Comparison of ENCODE assay signal across 1 cellular context in the genomic region with DNA sequence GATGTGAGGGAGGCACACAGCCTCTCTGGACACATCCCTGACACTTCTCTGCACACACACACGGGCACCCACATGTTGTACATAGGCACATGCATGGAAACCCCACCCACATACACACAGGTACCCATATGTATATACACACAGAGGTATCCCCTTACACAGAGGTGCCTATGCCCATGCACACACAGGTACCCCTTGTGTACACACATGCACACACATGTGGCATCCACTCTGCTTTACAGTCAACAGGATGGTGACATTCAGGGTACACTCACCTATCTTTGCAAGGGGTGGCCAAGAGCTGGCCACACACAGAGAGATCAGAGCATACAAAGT.
TF ChIP-seq lines count a peak whose summit lies in the region.

No MANE protein-coding gene starts in this region.

TF ChIP-seq in GM23338, 12 proteins besides CTCF, POLR2A, EP300 and RAD21 (continued from another document):
- TF ChIP-seq, protein P1, sequence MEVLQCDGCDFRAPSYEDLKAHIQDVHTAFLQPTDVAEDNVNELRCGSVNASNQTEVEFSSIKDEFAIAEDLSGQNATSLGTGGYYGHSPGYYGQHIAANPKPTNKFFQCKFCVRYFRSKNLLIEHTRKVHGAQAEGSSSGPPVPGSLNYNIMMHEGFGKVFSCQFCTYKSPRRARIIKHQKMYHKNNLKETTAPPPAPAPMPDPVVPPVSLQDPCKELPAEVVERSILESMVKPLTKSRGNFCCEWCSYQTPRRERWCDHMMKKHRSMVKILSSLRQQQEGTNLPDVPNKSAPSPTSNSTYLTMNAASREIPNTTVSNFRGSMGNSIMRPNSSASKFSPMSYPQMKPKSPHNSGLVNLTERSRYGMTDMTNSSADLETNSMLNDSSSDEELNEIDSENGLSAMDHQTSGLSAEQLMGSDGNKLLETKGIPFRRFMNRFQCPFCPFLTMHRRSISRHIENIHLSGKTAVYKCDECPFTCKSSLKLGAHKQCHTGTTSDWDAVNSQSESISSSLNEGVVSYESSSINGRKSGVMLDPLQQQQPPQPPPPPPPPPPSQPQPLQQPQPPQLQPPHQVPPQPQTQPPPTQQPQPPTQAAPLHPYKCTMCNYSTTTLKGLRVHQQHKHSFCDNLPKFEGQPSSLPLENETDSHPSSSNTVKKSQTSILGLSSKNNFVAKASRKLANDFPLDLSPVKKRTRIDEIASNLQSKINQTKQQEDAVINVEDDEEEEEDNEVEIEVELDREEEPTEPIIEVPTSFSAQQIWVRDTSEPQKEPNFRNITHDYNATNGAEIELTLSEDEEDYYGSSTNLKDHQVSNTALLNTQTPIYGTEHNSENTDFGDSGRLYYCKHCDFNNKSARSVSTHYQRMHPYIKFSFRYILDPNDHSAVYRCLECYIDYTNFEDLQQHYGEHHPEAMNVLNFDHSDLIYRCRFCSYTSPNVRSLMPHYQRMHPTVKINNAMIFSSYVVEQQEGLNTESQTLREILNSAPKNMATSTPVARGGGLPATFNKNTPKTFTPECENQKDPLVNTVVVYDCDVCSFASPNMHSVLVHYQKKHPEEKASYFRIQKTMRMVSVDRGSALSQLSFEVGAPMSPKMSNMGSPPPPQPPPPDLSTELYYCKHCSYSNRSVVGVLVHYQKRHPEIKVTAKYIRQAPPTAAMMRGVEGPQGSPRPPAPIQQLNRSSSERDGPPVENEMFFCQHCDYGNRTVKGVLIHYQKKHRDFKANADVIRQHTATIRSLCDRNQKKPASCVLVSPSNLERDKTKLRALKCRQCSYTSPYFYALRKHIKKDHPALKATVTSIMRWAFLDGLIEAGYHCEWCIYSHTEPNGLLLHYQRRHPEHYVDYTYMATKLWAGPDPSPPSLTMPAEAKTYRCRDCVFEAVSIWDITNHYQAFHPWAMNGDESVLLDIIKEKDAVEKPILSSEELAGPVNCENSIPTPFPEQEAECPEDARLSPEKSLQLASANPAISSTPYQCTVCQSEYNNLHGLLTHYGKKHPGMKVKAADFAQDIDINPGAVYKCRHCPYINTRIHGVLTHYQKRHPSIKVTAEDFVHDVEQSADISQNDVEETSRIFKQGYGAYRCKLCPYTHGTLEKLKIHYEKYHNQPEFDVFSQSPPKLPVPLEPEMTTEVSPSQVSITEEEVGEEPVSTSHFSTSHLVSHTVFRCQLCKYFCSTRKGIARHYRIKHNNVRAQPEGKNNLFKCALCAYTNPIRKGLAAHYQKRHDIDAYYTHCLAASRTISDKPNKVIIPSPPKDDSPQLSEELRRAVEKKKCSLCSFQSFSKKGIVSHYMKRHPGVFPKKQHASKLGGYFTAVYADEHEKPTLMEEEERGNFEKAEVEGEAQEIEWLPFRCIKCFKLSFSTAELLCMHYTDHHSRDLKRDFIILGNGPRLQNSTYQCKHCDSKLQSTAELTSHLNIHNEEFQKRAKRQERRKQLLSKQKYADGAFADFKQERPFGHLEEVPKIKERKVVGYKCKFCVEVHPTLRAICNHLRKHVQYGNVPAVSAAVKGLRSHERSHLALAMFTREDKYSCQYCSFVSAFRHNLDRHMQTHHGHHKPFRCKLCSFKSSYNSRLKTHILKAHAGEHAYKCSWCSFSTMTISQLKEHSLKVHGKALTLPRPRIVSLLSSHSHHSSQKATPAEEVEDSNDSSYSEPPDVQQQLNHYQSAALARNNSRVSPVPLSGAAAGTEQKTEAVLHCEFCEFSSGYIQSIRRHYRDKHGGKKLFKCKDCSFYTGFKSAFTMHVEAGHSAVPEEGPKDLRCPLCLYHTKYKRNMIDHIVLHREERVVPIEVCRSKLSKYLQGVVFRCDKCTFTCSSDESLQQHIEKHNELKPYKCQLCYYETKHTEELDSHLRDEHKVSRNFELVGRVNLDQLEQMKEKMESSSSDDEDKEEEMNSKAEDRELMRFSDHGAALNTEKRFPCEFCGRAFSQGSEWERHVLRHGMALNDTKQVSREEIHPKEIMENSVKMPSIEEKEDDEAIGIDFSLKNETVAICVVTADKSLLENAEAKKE (CRISPR knock-in tag; IDR thresholded peaks at IDR 0.05): no peak
- TF ChIP-seq STAT1 (IDR thresholded peaks at IDR 0.05; ENCODE audit: unreplicated experiment): no peak
- TF ChIP-seq JUNB (IDR thresholded peaks at IDR 0.05; ENCODE audit: unreplicated experiment): no peak
